In genomic region chr7:93707249-93707648, GRCh38 we compare ENCODE assay signal across 34 cellular contexts.
DNase-seq lines count a peak whose midpoint lies in the region; ATAC-seq, FAIRE-seq and TF ChIP-seq lines count a peak whose summit lies in the region.
"Had no signal": no experiment of that assay in that cellular context is flagged by ENCODE, and none has a peak within 500 bp of the region (broad histone marks: within the 10 kb centered on the region; RNA-seq: fewer than 3 reads in every experiment).

No MANE protein-coding gene starts in this region.

- H3K9ac ChIP-seq in neural cell (ENCODE audit: low read length): no peak overlapping the region
- H3K9ac ChIP-seq: BLaER1; BLaER1 treated with 17β-estradiol and CSF1 and Interleukin-3, amounts not matched to agents 10 nM and 100 nM had no signal

- no peak for TF ChIP-seq EP300 in A549 (IDR thresholded peaks at IDR 0.05)
- TF ChIP-seq EP300 in neural cell (conservative IDR thresholded peaks at IDR 0.05; ENCODE audit: poor library complexity, severe bottlenecking): peak; percentile 50

- no peaks in the 10 kb centered on the region for H4K20me1 ChIP-seq in neural cell (ENCODE audit: insufficient read depth)
- H4K20me1 ChIP-seq: BLaER1; BLaER1 treated with 17β-estradiol and CSF1 and Interleukin-3, amounts not matched to agents 10 nM and 100 nM had no signal

- FAIRE-seq in A549 (lab: Jason Lieb, UNC): peak; percentile 13
- FAIRE-seq: A204.1, D721Med had no signal

- no peak overlapping the region for H2AFZ ChIP-seq in neural cell (ENCODE audit: low read depth, low read length)

- H3K9me3 ChIP-seq in A549 (no peaks in the 10 kb centered on the region), neural cell (ENCODE audit: low read length) (no peaks in the 10 kb centered on the region)
- H3K9me3 ChIP-seq: BE2C; BLaER1; BLaER1 treated with 17β-estradiol and CSF1 and Interleukin-3, amounts not matched to agents 10 nM and 100 nM; Caco-2 had no signal

- CTCF ChIA-PET in A549 (lab: Yijun Ruan, JAX): interaction anchor here (1.4 kb wide), 1 partner anchor 9 kb away, joined by 4 read pairs; no protein-coding TSS in a partner anchor

- no peaks in the 10 kb centered on the region for H3K36me3 ChIP-seq in neural cell (ENCODE audit: insufficient read depth, low read length)
- H3K36me3 ChIP-seq: BE2C; BLaER1; BLaER1 treated with 17β-estradiol and CSF1 and Interleukin-3, amounts not matched to agents 10 nM and 100 nM had no signal

- no peak for TF ChIP-seq POLR2A in A549 (IDR thresholded peaks at IDR 0.05; ENCODE audit: low read length)

- H3K9me2 ChIP-seq in neural cell (ENCODE audit: insufficient read depth, low read length): no peaks in the 10 kb centered on the region

- no peaks in the 10 kb centered on the region for H3F3A ChIP-seq in neural cell (ENCODE audit: insufficient read depth, low read length, poor library complexity, severe bottlenecking)

- H3K4me2 ChIP-seq in A549: no peak overlapping the region
- H3K4me2 ChIP-seq in neural cell (ENCODE audit: low read length): no peak overlapping the region
- H3K4me2 ChIP-seq: BLaER1; BLaER1 treated with 17β-estradiol and CSF1 and Interleukin-3, amounts not matched to agents 10 nM and 100 nM had no signal

- TF ChIP-seq CTCF in A549 (IDR thresholded peaks at IDR 0.05) (no peak), neural cell (IDR thresholded peaks at IDR 0.05; ENCODE audit: poor library complexity, severe bottlenecking) (no peak)

- no peaks in the 10 kb centered on the region for H3K79me2 ChIP-seq in neural cell (replicated peaks; ENCODE audit: insufficient read depth, low read length)

- DNase-seq in A549 (ENCODE audit: low read depth in 1 of 2, low spot score in 1 of 2) (no peak), COLO829 (ENCODE audit: low spot score) (peak; percentile 54), foreskin melanocyte (peak; percentile 71), NOMO-1 (lab: John Stamatoyannopoulos, UW; ENCODE audit: unreplicated experiment in 2 of 2) (no peak), kidney tubule cell (ENCODE audit: low spot score) (no peak)
- DNase-seq: 8988T; ACHN; AML-193; BE2C; C1 segment of cervical spinal cord; Caco-2; Calu3; CD4-positive, alpha-beta memory T cell; CD4-positive, alpha-beta T cell; CD4-positive, CD25-positive, alpha-beta regulatory T cell; CD8-positive, alpha-beta memory T cell; CD8-positive, alpha-beta T cell; COR-L47; DMS 273 treated with DMSO at 0.1 percent for 48 hours; DMS153; DMS53; DMS79; DMS79 treated with DMSO at 0.1 percent for 48 hours; DND-41; EL had no signal

- H3K27ac ChIP-seq in A549: no peak overlapping the region
- H3K27ac ChIP-seq in neural cell (ENCODE audit: low read length): peak overlapping the region; percentile 43
- H3K27ac ChIP-seq: 22Rv1; BLaER1; BLaER1 treated with 17β-estradiol and CSF1 and Interleukin-3, amounts not matched to agents 10 nM and 100 nM; C4-2B had no signal

- no peaks in the 10 kb centered on the region for H3K27me3 ChIP-seq in neural cell (ENCODE audit: insufficient read depth, low read depth, low read length)
- H3K27me3 ChIP-seq: BE2C; BLaER1; BLaER1 treated with 17β-estradiol and CSF1 and Interleukin-3, amounts not matched to agents 10 nM and 100 nM had no signal

- TF ChIP-seq RAD21 in A549 (conservative IDR thresholded peaks at IDR 0.05 in 1 of 2, IDR thresholded peaks at IDR 0.05 in 1 of 2) (no peak), neural cell (conservative IDR thresholded peaks at IDR 0.05) (no peak)

- ATAC-seq in A549 (no peak), GM19395 (IDR thresholded peaks at IDR 0.05; ENCODE audit: unreplicated experiment) (no peak), HG03521 (IDR thresholded peaks at IDR 0.05; ENCODE audit: unreplicated experiment) (no peak)
- ATAC-seq: CD8-positive, alpha-beta T cell had no signal

- H3K4me3 ChIP-seq in A549: no peak overlapping the region
- no peak overlapping the region for H3K4me3 ChIP-seq in neural cell (ENCODE audit: low read length)
- H3K4me3 ChIP-seq: BLaER1; BLaER1 treated with 17β-estradiol and CSF1 and Interleukin-3, amounts not matched to agents 10 nM and 100 nM had no signal

- H3K4me1 ChIP-seq in A549: no peaks in the 10 kb centered on the region
- H3K4me1 ChIP-seq: BE2C; BLaER1; BLaER1 treated with 17β-estradiol and CSF1 and Interleukin-3, amounts not matched to agents 10 nM and 100 nM; Caco-2 had no signal

- POLR2A ChIA-PET in A549 (lab: Yijun Ruan, JAX): no interaction called here

TF ChIP-seq in A549, 52 proteins besides CTCF, POLR2A, EP300 and RAD21 (continues in another document):
- no peak for TF ChIP-seq MAFK (IDR thresholded peaks at IDR 0.05; ENCODE audit: partially characterized antibody)
- TF ChIP-seq TFCP2L1 (CRISPR knock-in tag; IDR thresholded peaks at IDR 0.05): no peak
- no peak for TF ChIP-seq BHLHE40 (IDR thresholded peaks at IDR 0.05; ENCODE audit: low read depth, low read length)
- TF ChIP-seq EHMT2 (IDR thresholded peaks at IDR 0.05; ENCODE audit: low read depth): no peak
- TF ChIP-seq SREBF2 (IDR thresholded peaks at IDR 0.05): no peak
- no peak for TF ChIP-seq HOXA7 (CRISPR knock-in tag; IDR thresholded peaks at IDR 0.05)
- no peak for TF ChIP-seq FOSL2 (IDR thresholded peaks at IDR 0.05)
- TF ChIP-seq FOSL2 (CRISPR knock-in tag; IDR thresholded peaks at IDR 0.05): no peak
- no peak for TF ChIP-seq NFE2L2 (conservative IDR thresholded peaks at IDR 0.05; ENCODE audit: low read length)
- no peak for TF ChIP-seq REST (IDR thresholded peaks at IDR 0.05)
- TF ChIP-seq ZNF302 (CRISPR knock-in tag; IDR thresholded peaks at IDR 0.05): no peak

TF ChIP-seq in neural cell, 6 proteins besides CTCF, POLR2A, EP300 and RAD21:
- TF ChIP-seq EZH2 (IDR thresholded peaks at IDR 0.05; ENCODE audit: borderline replicate concordance, insufficient read depth, low read length, poor library complexity, severe bottlenecking) (no peak), POLR2AphosphoS5 (IDR thresholded peaks at IDR 0.05) (peak; percentile 15)

Comparison
In these comparisons a context has a peak if more than half of its experiments do, and no peak if none do; other contexts are left out.
1. DNase-seq: peak in COLO829 (single experiment) and foreskin melanocyte (single experiment); none in A549 (0 of 2), NOMO-1 (0 of 2) and kidney tubule cell (single experiment).